In the genomic region with DNA sequence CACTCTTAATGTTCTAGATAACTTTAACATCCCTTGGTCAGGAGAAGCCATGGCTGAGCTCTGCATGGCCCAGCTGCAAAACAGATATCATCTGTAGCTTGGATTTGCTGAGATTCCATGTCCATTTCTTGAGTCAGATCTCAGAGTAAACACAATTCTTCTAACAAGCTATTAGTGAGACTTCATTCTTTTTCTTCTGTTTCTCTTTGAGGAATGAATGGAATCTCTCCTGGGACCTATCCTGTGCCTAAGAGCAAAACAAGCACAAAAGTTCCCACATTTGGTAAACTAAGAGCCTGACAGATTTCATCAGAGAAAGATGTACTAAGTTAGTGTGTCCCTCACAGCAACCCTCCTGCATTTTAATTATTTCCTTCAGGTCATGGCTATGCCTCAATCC, we compare ENCODE assay signal across 9 cellular contexts.
DNase-seq lines count a peak whose midpoint lies in the region; FAIRE-seq and TF ChIP-seq lines count a peak whose summit lies in the region.
"Had no signal": no experiment of that assay in that cellular context is flagged by ENCODE, and none has a peak within 500 bp of the region (broad histone marks: within the 10 kb centered on the region; RNA-seq: fewer than 3 reads in every experiment).

No MANE protein-coding gene starts in this region.

- no peak overlapping the region for H3K4me3 Mint-ChIP-seq in MCF 10A (ENCODE audit: unreplicated experiment)

- H3K23ac ChIP-seq in mesendoderm (ENCODE audit: low read length) = no peak overlapping the region

- FAIRE-seq in small intestine (lab: Jason Lieb, UNC) = no peak

- H3K9ac ChIP-seq in mammary epithelial cell (ENCODE audit: insufficient read depth, low read length) (no peak overlapping the region), mesendoderm (ENCODE audit: low read length) (no peak overlapping the region)

- BruUV-seq in MCF 10A (replicated peaks; lab: Mats Ljungman, UMichigan) (no TSS peak), mammary epithelial cell (replicated peaks; lab: Mats Ljungman, UMichigan) (no TSS peak)

- H4K5ac ChIP-seq in mesendoderm (ENCODE audit: low read length) = no peak overlapping the region

- CTCF ChIA-PET in MCF 10A (lab: Yijun Ruan, JAX) (interaction anchor here (0.6 to 1.2 kb wide), 5 partner anchors 10 to 416 kb away, joined by 4 to 5 read pairs (median 4); no protein-coding TSS in a partner anchor), mammary epithelial cell (lab: Charles Lee; ENCODE audit: low non-redundant PET) (no interaction called here)

- no peak overlapping the region for H2AK5ac ChIP-seq in mesendoderm (ENCODE audit: low read length)

- no peaks in the 10 kb centered on the region for H3K79me1 ChIP-seq in mesendoderm (ENCODE audit: low read length)

- peak overlapping the region; percentile 82 for H3K27ac Mint-ChIP-seq in MCF 10A (ENCODE audit: low read depth, unreplicated experiment)

- peaks cover 5% of the 10 kb centered on the region for H3K4me1 ChIP-seq in mammary epithelial cell (ENCODE audit: insufficient read depth, low read length)
- H3K4me1 ChIP-seq in mesendoderm (ENCODE audit: control insufficient read depth, low read depth, low read length) = peaks cover 9% of the 10 kb centered on the region
- peaks cover 37% of the 10 kb centered on the region for H3K4me1 ChIP-seq in vagina
- H3K4me1 ChIP-seq in small intestine (ENCODE audit: control insufficient read depth in 2 of 2, insufficient read depth in 1 of 2, low read depth in 1 of 2, low read length in 1 of 2) = peaks cover under 1 to 7% of the 10 kb centered on the region in 2 donors

- H2BK5ac ChIP-seq in mesendoderm (ENCODE audit: low read length) = no peak overlapping the region

- no peak overlapping the region for H3K4ac ChIP-seq in mesendoderm (ENCODE audit: low read depth, low read length)

- H3K56ac ChIP-seq in mesendoderm (ENCODE audit: low read length) = no peak overlapping the region

- in situ Hi-C loops in mammary epithelial cell (cut with MboI; ENCODE audit: low sequenced_read_pairs in 2 of 2) (no loop called here), brain microvascular endothelial cell (cut with HindIII; ENCODE audit: low pct_ligation_motif_present, low sequenced_read_pairs) (no loop called here)

- DNase-seq in MCF 10A (ENCODE audit: unreplicated experiment) = peak; percentile 48
- no peak for DNase-seq in mammary epithelial cell
- peak; percentile 54 for DNase-seq in brain microvascular endothelial cell
- peak; percentile 55 for DNase-seq in mesendoderm
- DNase-seq in vagina (ENCODE audit: extremely low spot score in 2 of 2) = no peak
- no peak for DNase-seq in T-helper 9 cell
- DNase-seq in NCI-H446 (lab: John Stamatoyannopoulos, UW) = no peak
- no peak for DNase-seq in small intestine
- DNase-seq: NCI-H2171 treated with DMSO at 0.1 percent for 48 hours had no signal

- H3K4me2 ChIP-seq in mammary epithelial cell (ENCODE audit: insufficient read depth, low read depth, low read length) = no peak overlapping the region
- H3K4me2 ChIP-seq in mesendoderm (ENCODE audit: low read length) = no peak overlapping the region

- no peak overlapping the region for H2BK120ac ChIP-seq in mesendoderm (ENCODE audit: low read depth, low read length)

- TF ChIP-seq CTCF in MCF 10A (IDR thresholded peaks at IDR 0.05; ENCODE audit: unreplicated experiment) (no peak), mammary epithelial cell (conservative IDR thresholded peaks at IDR 0.05 in 1 of 2, IDR thresholded peaks at IDR 0.05 in 1 of 2; ENCODE audit: extremely low read depth in 1 of 2, insufficient read depth in 1 of 2, low read depth in 1 of 2, low read length in 2 of 2) (no peak), brain microvascular endothelial cell (IDR thresholded peaks at IDR 0.05; ENCODE audit: low read depth, low read length, missing control alignments) (no peak), vagina (IDR thresholded peaks at IDR 0.05) (no peak)

- H2BK15ac ChIP-seq in mesendoderm (replicated peaks; ENCODE audit: low read depth) = no peak overlapping the region

- H3K27ac ChIP-seq in mammary epithelial cell (ENCODE audit: insufficient read depth, low read depth, low read length) = no peak overlapping the region
- peak overlapping the region; percentile 73 for H3K27ac ChIP-seq in brain microvascular endothelial cell
- H3K27ac ChIP-seq in mesendoderm (ENCODE audit: low read depth, low read length) = peak overlapping the region; percentile 70
- peak overlapping the region; percentile 66 for H3K27ac ChIP-seq in vagina
- peak overlapping the region in 1 of 2 donors; percentile 22 for H3K27ac ChIP-seq in small intestine (ENCODE audit: low read depth in 1 of 2, low read length in 1 of 2)

- no peaks in the 10 kb centered on the region for H3K27me3 ChIP-seq in mammary epithelial cell (ENCODE audit: insufficient read depth, low read length)
- H3K27me3 ChIP-seq in brain microvascular endothelial cell (replicated peaks) = no peaks in the 10 kb centered on the region
- H3K27me3 ChIP-seq in mesendoderm (ENCODE audit: insufficient read depth, low read length, poor library complexity) = no peaks in the 10 kb centered on the region
- H3K27me3 ChIP-seq in vagina = no peaks in the 10 kb centered on the region
- H3K27me3 ChIP-seq in small intestine (ENCODE audit: control insufficient read depth in 2 of 2, insufficient read depth in 2 of 2, low read length in 2 of 2) = no peaks in the 10 kb centered on the region

- dilution Hi-C loops in mammary epithelial cell (cut with HindIII; ENCODE audit: low sequenced_read_pairs) = no loop called here

- H3K36me3 ChIP-seq in mammary epithelial cell (ENCODE audit: insufficient read depth, low read length) = no peaks in the 10 kb centered on the region
- no peaks in the 10 kb centered on the region for H3K36me3 ChIP-seq in brain microvascular endothelial cell (replicated peaks)
- H3K36me3 ChIP-seq in mesendoderm (ENCODE audit: control insufficient read depth, insufficient read depth, low read length) = no peaks in the 10 kb centered on the region
- H3K36me3 ChIP-seq in vagina = no peaks in the 10 kb centered on the region
- no peaks in the 10 kb centered on the region for H3K36me3 ChIP-seq in small intestine (ENCODE audit: control insufficient read depth in 2 of 2, insufficient read depth in 2 of 2, low read length in 2 of 2)

- peaks cover 23% of the 10 kb centered on the region for H3K4me1 Mint-ChIP-seq in MCF 10A (ENCODE audit: insufficient read depth, unreplicated experiment)

- no peaks in the 10 kb centered on the region for H3K9me3 ChIP-seq in mammary epithelial cell (replicated peaks; ENCODE audit: insufficient read depth, low read length)
- no peaks in the 10 kb centered on the region for H3K9me3 ChIP-seq in vagina
- H3K9me3 ChIP-seq in small intestine (ENCODE audit: control insufficient read depth, low read depth) = no peaks in the 10 kb centered on the region

- H3K4me3 ChIP-seq in mammary epithelial cell (replicated peaks in 1 of 3; ENCODE audit: insufficient read depth in 1 of 3, low read depth in 2 of 3, low read length in 3 of 3) (no peak overlapping the region), brain microvascular endothelial cell (ENCODE audit: low read depth, low read length) (no peak overlapping the region), mesendoderm (ENCODE audit: low read length) (no peak overlapping the region), vagina (no peak overlapping the region), small intestine (ENCODE audit: low read depth in 1 of 2, low read length in 2 of 2) (no peak overlapping the region)

- no peaks in the 10 kb centered on the region for H4K20me1 ChIP-seq in mammary epithelial cell (ENCODE audit: insufficient read depth, low read length)

- H3K18ac ChIP-seq in mesendoderm (ENCODE audit: low read length) = no peak overlapping the region

- no peaks in the 10 kb centered on the region for H3K79me2 ChIP-seq in mammary epithelial cell (ENCODE audit: insufficient read depth, low read length)
- H3K79me2 ChIP-seq in mesendoderm (ENCODE audit: control insufficient read depth, insufficient read depth, low read length) = no peaks in the 10 kb centered on the region

- H3K27me3 Mint-ChIP-seq in MCF 10A (ENCODE audit: insufficient read depth, unreplicated experiment) = no peaks in the 10 kb centered on the region

- no peak overlapping the region for H2AFZ ChIP-seq in mammary epithelial cell (ENCODE audit: low read depth, low read length)

- H4K8ac ChIP-seq in mesendoderm (ENCODE audit: low read depth, low read length) = no peak overlapping the region

- POLR2A ChIA-PET in MCF 10A (lab: Yijun Ruan, JAX) = interaction anchor here (0.6 to 1.8 kb wide), 6 partner anchors 14 to 60 kb away, joined by 3 to 5 read pairs (median 3); no protein-coding TSS in a partner anchor

- no peaks in the 10 kb centered on the region for H3K9me3 Mint-ChIP-seq in MCF 10A (ENCODE audit: unreplicated experiment)

- TF ChIP-seq POLR2A in vagina (IDR thresholded peaks at IDR 0.05) = no peak

- intact Hi-C loops in MCF 10A (cut with micrococcal nuclease) = no loop called here
- intact Hi-C loops in mammary epithelial cell (cut with micrococcal nuclease) = no loop called here
- intact Hi-C loops in vagina (cut with DNase I) = no loop called here

- H3K36me3 Mint-ChIP-seq in MCF 10A (ENCODE audit: insufficient read depth, unreplicated experiment) = no peaks in the 10 kb centered on the region

Comparison
In these comparisons a context has a peak if more than half of its experiments do, and no peak if none do; other contexts are left out.
1. DNase-seq: peak in MCF 10A (single experiment), brain microvascular endothelial cell (single experiment) and mesendoderm (single experiment); none in mammary epithelial cell (single experiment), vagina (0 of 2), T-helper 9 cell (single experiment), NCI-H446 (0 of 2) and small intestine (single experiment).